8 cellular contexts compared by ENCODE assay signal in genomic region chr17:3710951-3711383, GRCh38. TPM values are rescaled to one million over a fixed set of nuclear protein-coding genes. Genes with fewer than 3 reads are reported as not detected.
DNase-seq lines count a peak whose midpoint lies in the region; ATAC-seq, FAIRE-seq and TF ChIP-seq lines count a peak whose summit lies in the region.

No MANE protein-coding gene starts in this region.

- H3K27ac ChIP-seq in transverse colon (peak overlapping the region; percentile 40 to 71 (median 43)), kidney (ENCODE audit: low read depth in 2 of 2, low read length in 2 of 2) (no peak overlapping the region)

- no peaks in the 10 kb centered on the region for H3K4me1 Mint-ChIP-seq in type B pancreatic cell (ENCODE audit: unreplicated experiment)

- intact Hi-C loops in left colon (cut with DNase I, micrococcal nuclease) (no loop called here), transverse colon (cut with DNase I; ENCODE audit: low total_unique reads) (no loop called here), kidney (cut with DNase I) (no loop called here)

- H3K36me3 Mint-ChIP-seq in type B pancreatic cell = peaks cover 6% of the 10 kb centered on the region

- H3K9me3 ChIP-seq in transverse colon = no peaks in the 10 kb centered on the region
- no peaks in the 10 kb centered on the region for H3K9me3 ChIP-seq in kidney (ENCODE audit: control insufficient read depth in 1 of 2, low read length in 2 of 2)

- peaks cover 0 to 3% (median 0%) of the 10 kb centered on the region in 4 donors for H3K4me1 ChIP-seq in transverse colon
- H3K4me1 ChIP-seq in kidney (ENCODE audit: control insufficient read depth in 1 of 2, insufficient read depth in 1 of 2, low read depth in 1 of 2, low read length in 2 of 2) = no peaks in the 10 kb centered on the region

- no peak overlapping the region for H3K27ac Mint-ChIP-seq in type B pancreatic cell

- FAIRE-seq in kidney (lab: Jason Lieb, UNC) = no peak

- H3K36me3 ChIP-seq in transverse colon (peaks cover 0 to 27% (median 7%) of the 10 kb centered on the region in 4 donors), kidney (ENCODE audit: control insufficient read depth in 1 of 2, insufficient read depth in 2 of 2, low read length in 2 of 2) (peaks cover 3 to 9% of the 10 kb centered on the region in 2 donors)

- TF ChIP-seq CTCF in GM10266 (IDR thresholded peaks at IDR 0.05; ENCODE audit: control insufficient read depth, insufficient read depth, low read depth, missing control alignments) (no peak), transverse colon (IDR thresholded peaks at IDR 0.05) (no peak), kidney (IDR thresholded peaks at IDR 0.05; ENCODE audit: borderline replicate concordance, extremely low read depth, insufficient read depth) (no peak), type B pancreatic cell (conservative IDR thresholded peaks at IDR 0.05) (no peak)

- no peak for TF ChIP-seq POLR2A in transverse colon (IDR thresholded peaks at IDR 0.05)

- no peak overlapping the region for H3K9ac ChIP-seq in kidney (ENCODE audit: low read length in 2 of 2)

- H3K4me3 Mint-ChIP-seq in type B pancreatic cell = no peak overlapping the region

- no peak for TF ChIP-seq EP300 in transverse colon (IDR thresholded peaks at IDR 0.05; ENCODE audit: low read depth)

- no peaks in the 10 kb centered on the region for H3K27me3 ChIP-seq in transverse colon

- DNase-seq in GM10266 (ENCODE audit: extremely low spot score) (peak; percentile 82), M059J (ENCODE audit: low read depth) (peak; percentile 68), left colon (no peak), transverse colon (peak; percentile 53), kidney (no peak), type B pancreatic cell (ENCODE audit: extremely low spot score, unreplicated experiment) (no peak)
- DNase-seq in activated CD8-positive, alpha-beta memory T cell treated with anti-CD3 and anti-CD28 coated beads for 24 hours = peak; percentile 75

- 53 to 64% methylated on average over 3 to 5 of the region's 5 CpGs for WGBS in transverse colon (ENCODE audit: low coverage in 1 of 2), 2 donors

- no peaks in the 10 kb centered on the region for H3K27me3 Mint-ChIP-seq in type B pancreatic cell

- ATAC-seq in GM21825 (IDR thresholded peaks at IDR 0.05; ENCODE audit: unreplicated experiment) = peak; percentile 90
- peak; percentile 60 for ATAC-seq in left colon

- no peak overlapping the region for H3K4me3 ChIP-seq in transverse colon
- H3K4me3 ChIP-seq in kidney (ENCODE audit: low read length in 2 of 2) = no peak overlapping the region

- in situ Hi-C loops in transverse colon (cut with MboI; ENCODE audit: low pct_ligation_motif_present in 1 of 4, low pct_unique_long_range_greater_than_20kb in 1 of 4, low sequenced_read_pairs in 3 of 4) = no loop called here

- H3K9me3 Mint-ChIP-seq in type B pancreatic cell = no peaks in the 10 kb centered on the region

RNA-seq across cellular contexts. Expression of gene HASPIN, which starts 12.7 kb away (rescaled TPM):
- total RNA-seq in M059J (2014; rRNA removed; shearing (Covaris generic)) = 11.4 and 18.3 TPM in 2 replicates
- total RNA-seq in left colon (1 to 10 TPM; 1.1 to 2.6 TPM), transverse colon (1 to 10 TPM in 1 of 4 donors, under 1 TPM in 2, not detected in 1; 0.14 to 2.4 (median 0.64) TPM), kidney (0.38 TPM), type B pancreatic cell (ENCODE audit: low replicate concordance) (5.2 and 13.1 TPM in 2 replicates)
- polyA plus RNA-seq in kidney (ENCODE audit: insufficient read depth, low read depth, low replicate concordance) = not detected

RNA-seq across cellular contexts. Expression of gene P2RX5, which starts 15.0 kb away (rescaled TPM):
- 1.8 and 10.1 TPM in 2 replicates for total RNA-seq in M059J (2014; rRNA removed; shearing (Covaris generic))
- total RNA-seq in left colon (1 to 10 TPM; 1.6 to 2.6 TPM), transverse colon (10 to 100 TPM in 1 of 4 donors, 1 to 10 TPM in 1, under 1 TPM in 2; 0.68 to 11.4 (median 2.1) TPM), kidney (8.4 TPM), type B pancreatic cell (ENCODE audit: low replicate concordance) (0.69 and 1.3 TPM in 2 replicates)
- polyA plus RNA-seq in kidney (ENCODE audit: insufficient read depth, low read depth, low replicate concordance) = not detected

RNA-seq across cellular contexts. Expression of gene EMC6, which starts 42.4 kb away (rescaled TPM):
- total RNA-seq in M059J (2014; rRNA removed; shearing (Covaris generic)) = 36.5 and 41.5 TPM in 2 replicates
- total RNA-seq in left colon (10 to 100 TPM; 29.7 to 36.0 TPM), transverse colon (10 to 100 TPM in 2 of 4 donors, 1 to 10 TPM in 2; 3.0 to 24.4 (median 13.2) TPM), kidney (25.6 TPM), type B pancreatic cell (ENCODE audit: low replicate concordance) (38.6 and 46.6 TPM in 2 replicates)
- polyA plus RNA-seq in kidney (ENCODE audit: insufficient read depth, low read depth, low replicate concordance) = 77.1 TPM

RNA-seq across cellular contexts. Expression of gene TAX1BP3, which starts 42.6 kb away (rescaled TPM):
- 239 and 243 TPM in 2 replicates for total RNA-seq in M059J (2014; rRNA removed; shearing (Covaris generic))
- total RNA-seq in left colon (100 to 1,000 TPM; 231 to 293 TPM), transverse colon (100 to 1,000 TPM; 129 to 451 (median 202) TPM), kidney (158 TPM), type B pancreatic cell (ENCODE audit: low replicate concordance) (91.2 and 138 TPM in 2 replicates)
- polyA plus RNA-seq in kidney (ENCODE audit: insufficient read depth, low read depth, low replicate concordance) = 128 TPM

Comparison
In these comparisons a context has a peak if more than half of its experiments do, and no peak if none do; other contexts are left out.
1. DNase-seq: peak in GM10266 (single experiment), M059J (single experiment), activated CD8-positive, alpha-beta memory T cell treated with anti-CD3 and anti-CD28 coated beads for 24 hours (single experiment) and transverse colon (single experiment); none in left colon (0 of 2), kidney (single experiment) and type B pancreatic cell (single experiment).
2. H3K27ac ChIP-seq: peak in transverse colon (4 of 4); none in kidney (0 of 2).